In the genomic region with DNA sequence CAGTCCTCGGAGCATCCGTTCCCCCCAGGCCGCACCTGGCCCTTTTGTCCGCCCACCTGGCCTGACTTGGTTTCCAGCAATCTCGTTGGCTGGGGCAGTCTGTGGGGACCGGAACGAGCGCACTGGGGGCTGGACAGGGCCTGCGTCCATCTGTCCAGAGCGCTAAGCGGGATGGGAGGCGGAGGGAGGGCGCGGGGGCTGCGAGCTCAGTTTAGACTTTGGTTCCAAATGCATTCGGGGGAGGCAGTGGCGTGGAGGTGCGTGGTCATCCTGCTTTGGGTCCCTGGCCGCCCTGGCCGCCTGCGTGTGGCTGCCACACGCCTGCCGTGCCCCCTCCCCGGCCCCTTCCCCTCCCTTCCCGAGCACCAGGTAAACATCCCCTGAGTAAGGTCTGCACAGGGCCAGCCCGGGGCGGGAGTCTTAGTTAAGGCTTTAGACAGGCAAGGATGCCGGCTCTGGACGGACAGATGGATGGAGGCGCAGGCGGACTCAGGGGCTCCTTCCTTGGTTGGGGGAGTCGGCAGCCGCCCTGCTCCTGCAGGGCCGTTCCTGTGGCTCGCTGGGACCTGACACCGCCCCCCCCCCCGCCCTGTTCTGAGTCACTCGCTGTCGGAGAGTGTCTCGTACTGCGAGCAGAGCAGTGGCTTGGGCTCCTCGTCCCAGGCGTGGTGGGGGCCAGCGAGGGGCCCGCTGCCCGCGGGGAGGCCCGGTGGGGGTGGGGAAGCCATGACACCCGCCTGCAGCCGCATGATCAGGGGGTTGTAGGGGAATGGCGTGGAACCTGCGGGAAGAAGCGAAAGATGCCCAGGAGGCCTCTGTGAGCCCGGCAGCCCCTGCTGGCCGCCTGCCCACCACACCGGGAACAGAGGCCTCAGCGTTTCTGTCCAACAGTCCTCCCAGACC, we compare ENCODE assay signal across 22 cellular contexts. TPM values are rescaled to one million over a fixed set of nuclear protein-coding genes. Genes with fewer than 3 reads are reported as not detected.
A peak's percentile ranks its signal among the peaks of the same experiment; 100 is the strongest.
DNase-seq lines count a peak whose midpoint lies in the region; ATAC-seq and TF ChIP-seq lines count a peak whose summit lies in the region.
"Had no signal": no experiment of that assay in that cellular context is flagged by ENCODE, and none has a peak within 500 bp of the region (broad histone marks: within the 10 kb centered on the region; RNA-seq: fewer than 3 reads in every experiment).

No MANE protein-coding gene starts in this region.

- DNase-seq in left ventricle myocardium inferior: no peak
- DNase-seq in Right ventricle myocardium inferior (ENCODE audit: missing footprints): no peak
- no peak for DNase-seq in Panc1 (ENCODE audit: low read depth, low spot score)
- no peak for DNase-seq in endothelial cell (ENCODE audit: low spot score)
- DNase-seq in activated CD4-positive, alpha-beta T cell treated with anti-CD3 and anti-CD28 coated beads for 48 hours: no peak
- no peak for DNase-seq in dorsolateral prefrontal cortex
- no peak for DNase-seq in colonic mucosa
- no peak for DNase-seq in A673 (ENCODE audit: low spot score)
- DNase-seq: DMS53, GDM1, KBM-7, NCI-H1092 treated with DMSO at 0.1 percent for 48 hours, NCI-H1436 treated with DMSO at 0.1 percent for 48 hours, NCI-H2029 treated with DMSO at 0.1 percent for 48 hours, NCI-H2171, NCI-H345, NCI-H526, OCI-M1, SHP77 had no signal

- H3K4me1 ChIP-seq in left ventricle myocardium inferior (peaks cover 35% of the 10 kb centered on the region), Panc1 (ENCODE audit: control insufficient read depth, insufficient read depth, low read length) (peaks cover 6% of the 10 kb centered on the region; the same call in 1 of the 2 replicates), colonic mucosa (no peaks in the 10 kb centered on the region), A673 (ENCODE audit: insufficient read depth, low read length, poor library complexity, severe bottlenecking) (no peaks in the 10 kb centered on the region)

- H3K9me3 Mint-ChIP-seq in endothelial cell (ENCODE audit: unreplicated experiment): peaks cover 10% of the 10 kb centered on the region

- BruUV-seq in Panc1 (replicated peaks; lab: Mats Ljungman, UMichigan) (TSS peak; percentile 93), A673 (replicated peaks; lab: Mats Ljungman, UMichigan) (no TSS peak)

- H3K36me3 ChIP-seq in left ventricle myocardium inferior (peaks cover 67% of the 10 kb centered on the region), Panc1 (ENCODE audit: control insufficient read depth, insufficient read depth, low read length) (peaks cover 9% of the 10 kb centered on the region), colonic mucosa (peaks cover 10% of the 10 kb centered on the region), A673 (ENCODE audit: insufficient read depth, low read length, poor library complexity, severe bottlenecking) (peaks cover 55% of the 10 kb centered on the region)

- in situ Hi-C loops in Panc1 (cut with HindIII; ENCODE audit: low pct_unique_long_range_greater_than_20kb, low sequenced_read_pairs): no loop called here

- H3K27me3 ChIP-seq in left ventricle myocardium inferior (ENCODE audit: low read depth) (no peaks in the 10 kb centered on the region), Panc1 (ENCODE audit: control insufficient read depth, insufficient read depth, low read length) (no peaks in the 10 kb centered on the region), dorsolateral prefrontal cortex (no peaks in the 10 kb centered on the region), colonic mucosa (no peaks in the 10 kb centered on the region), A673 (replicated peaks; ENCODE audit: insufficient read depth, low read depth, low read length, poor library complexity) (no peaks in the 10 kb centered on the region)

- TF ChIP-seq CTCF in left ventricle myocardium inferior (IDR thresholded peaks at IDR 0.05; ENCODE audit: borderline replicate concordance) (no peak), Panc1 (IDR thresholded peaks at IDR 0.05) (no peak), endothelial cell (IDR thresholded peaks at IDR 0.05; ENCODE audit: unreplicated experiment) (no peak), dorsolateral prefrontal cortex (IDR thresholded peaks at IDR 0.05 in 54 of 56, conservative IDR thresholded peaks at IDR 0.05 in 2 of 56; ENCODE audit: low read depth in 1 of 56, partially characterized antibody in 56 of 56) (no peak), colonic mucosa (IDR thresholded peaks at IDR 0.05) (no peak), A673 (conservative IDR thresholded peaks at IDR 0.05; ENCODE audit: low read depth, low read length) (no peak)

- ATAC-seq in Right ventricle myocardium inferior (no peak), Panc1 (no peak)
- ATAC-seq: GM23338 had no signal

- H3K4me3 ChIP-seq in left ventricle myocardium inferior: no peak overlapping the region
- H3K4me3 ChIP-seq in Panc1 (ENCODE audit: low read depth in 2 of 2, low read length in 2 of 2): no peak overlapping the region
- H3K4me3 ChIP-seq in dorsolateral prefrontal cortex: no peak overlapping the region
- H3K4me3 ChIP-seq in colonic mucosa: no peak overlapping the region
- H3K4me3 ChIP-seq in A673 (ENCODE audit: low read depth, low read length, poor library complexity, severe bottlenecking): no peak overlapping the region
- H3K4me3 ChIP-seq: GM23338 had no signal

- peaks cover 17% of the 10 kb centered on the region for H3K27me3 Mint-ChIP-seq in endothelial cell (ENCODE audit: unreplicated experiment)

- no peak overlapping the region for H3K27ac Mint-ChIP-seq in endothelial cell (ENCODE audit: unreplicated experiment)
- H3K27ac Mint-ChIP-seq: GM23338 had no signal

- peak overlapping the region; percentile 92 for H3K27ac ChIP-seq in left ventricle myocardium inferior (replicated peaks)
- no peak overlapping the region for H3K27ac ChIP-seq in Panc1 (ENCODE audit: low read length)
- no peak overlapping the region for H3K27ac ChIP-seq in dorsolateral prefrontal cortex
- H3K27ac ChIP-seq in colonic mucosa: no peak overlapping the region
- H3K27ac ChIP-seq in A673 (ENCODE audit: low read depth, low read length, poor library complexity, severe bottlenecking): no peak overlapping the region

- H3K9me3 ChIP-seq in left ventricle myocardium inferior (replicated peaks) (peaks cover 29% of the 10 kb centered on the region), Panc1 (ENCODE audit: control insufficient read depth, insufficient read depth, low read depth, low read length) (peaks cover 6% of the 10 kb centered on the region; the same call in 1 of the 2 replicates), colonic mucosa (no peaks in the 10 kb centered on the region), A673 (ENCODE audit: low read depth, low read length, poor library complexity, severe bottlenecking) (peaks cover 16% of the 10 kb centered on the region)

- POLR2A ChIA-PET in Panc1 (lab: Charles Lee) (no interaction called here), A673 (lab: Charles Lee; ENCODE audit: low non-redundant PET) (no interaction called here)

- no peak overlapping the region for H3K9ac ChIP-seq in colonic mucosa (ENCODE audit: low read depth in 2 of 2, low read length in 2 of 2)

- peaks cover 18% of the 10 kb centered on the region for H3K36me3 Mint-ChIP-seq in endothelial cell (ENCODE audit: low read depth, unreplicated experiment)

- H3K4me1 Mint-ChIP-seq in endothelial cell (ENCODE audit: unreplicated experiment): no peaks in the 10 kb centered on the region
- H3K4me1 Mint-ChIP-seq: CD14-positive monocyte had no signal

- H3K4me3 Mint-ChIP-seq in endothelial cell (ENCODE audit: unreplicated experiment): peak overlapping the region; percentile 49
- H3K4me3 Mint-ChIP-seq: CD14-positive monocyte, GM23338 had no signal

- intact Hi-C loops in left ventricle myocardium inferior (cut with micrococcal nuclease): loop anchor here (5.0 kb wide), 1 partner anchor 268 kb away; no protein-coding TSS in a partner anchor
- intact Hi-C loops in Right ventricle myocardium inferior (cut with DNase I): no loop called here
- intact Hi-C loops in Panc1 (cut with micrococcal nuclease; ENCODE audit: unreplicated experiment): loop anchor here (5.0 kb wide), 1 partner anchor 273 kb away; no protein-coding TSS in a partner anchor
- intact Hi-C loops in dorsolateral prefrontal cortex (cut with DNase I): loop anchor here (5.0 kb wide), 3 partner anchors 273 to 447 kb away; no protein-coding TSS in a partner anchor
- intact Hi-C loops in colonic mucosa (cut with DNase I): loop anchor here (5.0 kb wide), 2 partner anchors 273 to 288 kb away; no protein-coding TSS in a partner anchor
- intact Hi-C loops in A673 (cut with micrococcal nuclease; ENCODE audit: unreplicated experiment): loop anchor here (5.0 kb wide), 1 partner anchor 142 kb away; no protein-coding TSS in a partner anchor

- CTCF ChIA-PET in Panc1 (lab: Charles Lee): no interaction called here
- CTCF ChIA-PET in A673 (lab: Charles Lee): no interaction called here

RNA-seq across cellular contexts. Expression of a gene that starts 30.2 kb away (rescaled TPM):
- total RNA-seq in left ventricle myocardium inferior (0.27 TPM), Right ventricle myocardium inferior (0.19 TPM), Panc1 (2021; ENCODE audit: unreplicated experiment) (5.4 TPM), endothelial cell (ENCODE audit: unreplicated experiment) (13.3 TPM), dorsolateral prefrontal cortex (10 to 100 TPM in 10 of 120 experiments, 1 to 10 TPM in 110; 1.9 to 14.4 (median 5.9) TPM), colonic mucosa (10 to 100 TPM; 22.4 to 44.8 TPM), A673 (2021) (0.63 and 1.1 TPM in 2 replicates)
- 21.4 TPM for polyA plus RNA-seq in Panc1 (2012; ENCODE audit: insufficient read length)
- total RNA-seq: A172 had no signal
- polyA plus RNA-seq: CD14-positive monocyte had no signal
